ENCODE assay signal across 15 cellular contexts in genomic region chr5:1709186-1709803, GRCh38.
DNase-seq lines count a peak whose midpoint lies in the region; ATAC-seq, FAIRE-seq and TF ChIP-seq lines count a peak whose summit lies in the region.
"Had no signal": no experiment of that assay in that cellular context is flagged by ENCODE, and none has a peak within 500 bp of the region (broad histone marks: within the 10 kb centered on the region; RNA-seq: fewer than 3 reads in every experiment).

No MANE protein-coding gene starts in this region.

- dilution Hi-C loops in keratinocyte (cut with MboI; ENCODE audit: extremely low pct_ligation_motif_present, low sequenced_read_pairs) = no loop called here

- peak overlapping the region; percentile 2 for H3K4me2 ChIP-seq in keratinocyte (ENCODE audit: control insufficient read depth, extremely low read depth, insufficient read depth, low read depth, low read length)
- H3K4me2 ChIP-seq in MM.1S (ENCODE audit: low read depth, low read length) = no peak overlapping the region

- H3K36me3 Mint-ChIP-seq in activated CD4-positive, alpha-beta T cell treated with anti-CD3 and anti-CD28 coated beads, Interleukin-2, amount 10 ng/mL, durations not matched to agents 7 days and 5 days (ENCODE audit: low read depth) = no peaks in the 10 kb centered on the region
- no peaks in the 10 kb centered on the region for H3K36me3 Mint-ChIP-seq in activated CD8-positive, alpha-beta T cell treated with anti-CD3 and anti-CD28 coated beads for 36 hours (ENCODE audit: low read depth)

- H3K9me3 Mint-ChIP-seq in activated CD4-positive, alpha-beta T cell treated with anti-CD3 and anti-CD28 coated beads, Interleukin-2, amount 10 ng/mL, durations not matched to agents 7 days and 5 days = no peaks in the 10 kb centered on the region
- H3K9me3 Mint-ChIP-seq in activated CD8-positive, alpha-beta T cell treated with anti-CD3 and anti-CD28 coated beads for 36 hours = no peaks in the 10 kb centered on the region

- H3K27ac Mint-ChIP-seq in activated CD4-positive, alpha-beta T cell treated with anti-CD3 and anti-CD28 coated beads, Interleukin-2, amount 10 ng/mL, durations not matched to agents 7 days and 5 days = peak overlapping the region; percentile 9
- H3K27ac Mint-ChIP-seq in activated CD8-positive, alpha-beta T cell treated with anti-CD3 and anti-CD28 coated beads for 36 hours = no peak overlapping the region

- no peaks in the 10 kb centered on the region for H3K9me3 ChIP-seq in keratinocyte (ENCODE audit: control insufficient read depth, low read depth, low read length)
- H3K9me3 ChIP-seq in right cardiac atrium (ENCODE audit: control insufficient read depth, low read length) = no peaks in the 10 kb centered on the region
- no peaks in the 10 kb centered on the region for H3K9me3 ChIP-seq in MM.1S (replicated peaks; ENCODE audit: insufficient read depth, low read length)
- no peaks in the 10 kb centered on the region for H3K9me3 ChIP-seq in A673 (ENCODE audit: low read depth, low read length, poor library complexity, severe bottlenecking)
- H3K9me3 ChIP-seq: lower lobe of right lung, tibial artery had no signal

- H3K9me2 ChIP-seq in MM.1S (replicated peaks; ENCODE audit: insufficient read depth, low read length) = no peaks in the 10 kb centered on the region

- H3K4me1 Mint-ChIP-seq in activated CD4-positive, alpha-beta T cell treated with anti-CD3 and anti-CD28 coated beads, Interleukin-2, amount 10 ng/mL, durations not matched to agents 7 days and 5 days = peaks cover 9% of the 10 kb centered on the region
- H3K4me1 Mint-ChIP-seq in activated CD8-positive, alpha-beta T cell treated with anti-CD3 and anti-CD28 coated beads for 36 hours (ENCODE audit: low read depth) = peaks cover 10% of the 10 kb centered on the region

- peaks cover 17% of the 10 kb centered on the region for H3K27me3 Mint-ChIP-seq in activated CD4-positive, alpha-beta T cell treated with anti-CD3 and anti-CD28 coated beads, Interleukin-2, amount 10 ng/mL, durations not matched to agents 7 days and 5 days
- peaks cover 19% of the 10 kb centered on the region for H3K27me3 Mint-ChIP-seq in activated CD8-positive, alpha-beta T cell treated with anti-CD3 and anti-CD28 coated beads for 36 hours

- H3K4me1 ChIP-seq in keratinocyte (ENCODE audit: control insufficient read depth, extremely low read depth, insufficient read depth, low read length) = no peaks in the 10 kb centered on the region
- no peaks in the 10 kb centered on the region for H3K4me1 ChIP-seq in right cardiac atrium (ENCODE audit: control insufficient read depth, insufficient read depth, low read length)
- no peaks in the 10 kb centered on the region for H3K4me1 ChIP-seq in MM.1S (ENCODE audit: low read length)
- H3K4me1 ChIP-seq in A673 (ENCODE audit: insufficient read depth, low read length, poor library complexity, severe bottlenecking) = no peaks in the 10 kb centered on the region
- H3K4me1 ChIP-seq: lower lobe of right lung, tibial artery had no signal

- intact Hi-C loops in activated CD8-positive, alpha-beta T cell treated with anti-CD3 and anti-CD28 coated beads for 36 hours (cut with micrococcal nuclease) = no loop called here
- intact Hi-C loops in right cardiac atrium (cut with DNase I) (no loop called here), A673 (cut with micrococcal nuclease; ENCODE audit: unreplicated experiment) (no loop called here)

- BruUV-seq in A673 (replicated peaks; lab: Mats Ljungman, UMichigan) = no TSS peak

- no peak for DNase-seq in activated CD4-positive, alpha-beta T cell treated with anti-CD3 and anti-CD28 coated beads, Interleukin-2, amount 10 ng/mL, durations not matched to agents 7 days and 5 days
- no peak for DNase-seq in activated CD4-positive, alpha-beta T cell treated with anti-CD3 and anti-CD28 coated beads for 4 hours
- no peak for DNase-seq in activated CD8-positive, alpha-beta T cell treated with anti-CD3 and anti-CD28 coated beads for 36 hours
- DNase-seq in keratinocyte (ENCODE audit: low read depth, low spot score) (no peak), right cardiac atrium (no peak), MM.1S (no peak), A673 (ENCODE audit: low spot score) (no peak)
- DNase-seq in stimulated activated naive CD8-positive, alpha-beta T cell treated with anti-CD3 and anti-CD28 coated beads, Interleukin-15, Interleukin-2, amounts not matched to agents 100 U/mL and 50 U/mL, for 24 hours = no peak
- DNase-seq: DMS53; foreskin fibroblast; lower lobe of right lung; NCI-H2081; NK-92 treated with Interleukin-12 subunit alpha and Interleukin-12 subunit beta, amount 100 ng/mL, for 24 hours had no signal

- no peaks in the 10 kb centered on the region for H3F3A ChIP-seq in MM.1S (ENCODE audit: insufficient read depth, low read length)

- H3K36me3 ChIP-seq in keratinocyte (ENCODE audit: control insufficient read depth in 2 of 2, extremely low read depth in 1 of 2, insufficient read depth in 2 of 2, low read length in 2 of 2) (no peaks in the 10 kb centered on the region), MM.1S (replicated peaks; ENCODE audit: insufficient read depth, low read length) (no peaks in the 10 kb centered on the region), A673 (ENCODE audit: insufficient read depth, low read length, poor library complexity, severe bottlenecking) (no peaks in the 10 kb centered on the region)
- H3K36me3 ChIP-seq: lower lobe of right lung, tibial artery had no signal

- H2AFZ ChIP-seq in keratinocyte (ENCODE audit: control insufficient read depth, low read length) = no peak overlapping the region
- H2AFZ ChIP-seq in MM.1S (ENCODE audit: low read length) = no peak overlapping the region

- H3K9me1 ChIP-seq in keratinocyte (ENCODE audit: control insufficient read depth, extremely low read depth, insufficient read depth, low read length) = no peaks in the 10 kb centered on the region

- ATAC-seq in activated CD8-positive, alpha-beta T cell treated with anti-CD3 and anti-CD28 coated beads for 36 hours = no peak
- ATAC-seq in stimulated activated naive CD8-positive, alpha-beta T cell treated with anti-CD3 and anti-CD28 coated beads, Interleukin-15, Interleukin-2, amounts not matched to agents 100 U/mL and 50 U/mL, for 24 hours = peak; percentile 6
- no peak for ATAC-seq in right cardiac atrium

- H3K79me2 ChIP-seq in keratinocyte (ENCODE audit: control insufficient read depth, insufficient read depth, low read length) = no peaks in the 10 kb centered on the region
- no peaks in the 10 kb centered on the region for H3K79me2 ChIP-seq in MM.1S (ENCODE audit: low read length)

- H3K9ac ChIP-seq in keratinocyte (ENCODE audit: control insufficient read depth, extremely low read depth, insufficient read depth, low read length) (no peak overlapping the region), MM.1S (ENCODE audit: low read length) (no peak overlapping the region)

- H4K20me1 ChIP-seq in keratinocyte (ENCODE audit: control insufficient read depth, extremely low read depth, insufficient read depth, low read length) (no peaks in the 10 kb centered on the region), MM.1S (ENCODE audit: insufficient read depth, low read length) (no peaks in the 10 kb centered on the region)

- CTCF ChIA-PET in activated CD4-positive, alpha-beta T cell treated with anti-CD3 and anti-CD28 coated beads, Interleukin-2, amount 10 ng/mL, durations not matched to agents 7 days and 5 days (lab: Charles Lee) = interaction anchor here (1.1 kb wide), 1 partner anchor 56 kb away, joined by 3 read pairs; no protein-coding TSS in a partner anchor
- CTCF ChIA-PET in activated CD8-positive, alpha-beta T cell treated with anti-CD3 and anti-CD28 coated beads for 36 hours (lab: Charles Lee) = no interaction called here
- CTCF ChIA-PET in A673 (lab: Charles Lee) = no interaction called here

- 36% methylated on average over 15 of the region's 15 CpGs for WGBS in right cardiac atrium

- POLR2A ChIA-PET in activated CD4-positive, alpha-beta T cell treated with anti-CD3 and anti-CD28 coated beads, Interleukin-2, amount 10 ng/mL, durations not matched to agents 7 days and 5 days (lab: Charles Lee) = no interaction called here
- POLR2A ChIA-PET in activated CD8-positive, alpha-beta T cell treated with anti-CD3 and anti-CD28 coated beads for 36 hours (lab: Charles Lee) = no interaction called here
- POLR2A ChIA-PET in A673 (lab: Charles Lee; ENCODE audit: low non-redundant PET) = no interaction called here

- H3K27me3 ChIP-seq in keratinocyte (ENCODE audit: control insufficient read depth, extremely low read depth, insufficient read depth, low read length) (no peaks in the 10 kb centered on the region), right cardiac atrium (ENCODE audit: control insufficient read depth, insufficient read depth) (no peaks in the 10 kb centered on the region), MM.1S (replicated peaks; ENCODE audit: insufficient read depth, low read length) (peaks cover 14% of the 10 kb centered on the region), A673 (replicated peaks; ENCODE audit: insufficient read depth, low read depth, low read length, poor library complexity) (peaks cover 12% of the 10 kb centered on the region)

- FAIRE-seq in keratinocyte (lab: Jason Lieb, UNC) = no peak

- H3K4me3 Mint-ChIP-seq in activated CD4-positive, alpha-beta T cell treated with anti-CD3 and anti-CD28 coated beads, Interleukin-2, amount 10 ng/mL, durations not matched to agents 7 days and 5 days = peak overlapping the region; percentile 30
- H3K4me3 Mint-ChIP-seq in activated CD8-positive, alpha-beta T cell treated with anti-CD3 and anti-CD28 coated beads for 36 hours = peak overlapping the region; percentile 61

- H3K27ac ChIP-seq in keratinocyte (ENCODE audit: control insufficient read depth, insufficient read depth, low read length) (no peak overlapping the region), right cardiac atrium (ENCODE audit: low read length) (no peak overlapping the region), MM.1S (ENCODE audit: low read length) (no peak overlapping the region), A673 (ENCODE audit: low read depth, low read length, poor library complexity, severe bottlenecking) (no peak overlapping the region)
- H3K27ac ChIP-seq: lower lobe of right lung, SK-N-MC, tibial artery had no signal

- no peak overlapping the region for H3K4me3 ChIP-seq in keratinocyte (ENCODE audit: control insufficient read depth in 2 of 3, extremely low read depth in 1 of 3, insufficient read depth in 2 of 3, low read depth in 1 of 3, low read length in 3 of 3)
- H3K4me3 ChIP-seq in right cardiac atrium (ENCODE audit: low read length) = no peak overlapping the region
- no peak overlapping the region for H3K4me3 ChIP-seq in MM.1S (ENCODE audit: low read length)
- no peak overlapping the region for H3K4me3 ChIP-seq in A673 (ENCODE audit: low read depth, low read length, poor library complexity, severe bottlenecking)
- H3K4me3 ChIP-seq: lower lobe of right lung, SK-N-MC, tibial artery had no signal

- TF ChIP-seq CTCF in activated CD8-positive, alpha-beta T cell treated with anti-CD3 and anti-CD28 coated beads for 36 hours (IDR thresholded peaks at IDR 0.05) = no peak
- TF ChIP-seq CTCF in keratinocyte (optimal IDR thresholded peaks at IDR 0.05 in 1 of 3, IDR thresholded peaks at IDR 0.05 in 1 of 3, conservative IDR thresholded peaks at IDR 0.05 in 1 of 3; ENCODE audit: extremely low read depth in 1 of 3, insufficient read depth in 2 of 3, low read length in 3 of 3) (no peak), MM.1S (IDR thresholded peaks at IDR 0.05; ENCODE audit: low read length) (no peak), A673 (conservative IDR thresholded peaks at IDR 0.05; ENCODE audit: low read depth, low read length) (no peak)
